ENCODE assay signal across 1 cellular context in the genomic region with DNA sequence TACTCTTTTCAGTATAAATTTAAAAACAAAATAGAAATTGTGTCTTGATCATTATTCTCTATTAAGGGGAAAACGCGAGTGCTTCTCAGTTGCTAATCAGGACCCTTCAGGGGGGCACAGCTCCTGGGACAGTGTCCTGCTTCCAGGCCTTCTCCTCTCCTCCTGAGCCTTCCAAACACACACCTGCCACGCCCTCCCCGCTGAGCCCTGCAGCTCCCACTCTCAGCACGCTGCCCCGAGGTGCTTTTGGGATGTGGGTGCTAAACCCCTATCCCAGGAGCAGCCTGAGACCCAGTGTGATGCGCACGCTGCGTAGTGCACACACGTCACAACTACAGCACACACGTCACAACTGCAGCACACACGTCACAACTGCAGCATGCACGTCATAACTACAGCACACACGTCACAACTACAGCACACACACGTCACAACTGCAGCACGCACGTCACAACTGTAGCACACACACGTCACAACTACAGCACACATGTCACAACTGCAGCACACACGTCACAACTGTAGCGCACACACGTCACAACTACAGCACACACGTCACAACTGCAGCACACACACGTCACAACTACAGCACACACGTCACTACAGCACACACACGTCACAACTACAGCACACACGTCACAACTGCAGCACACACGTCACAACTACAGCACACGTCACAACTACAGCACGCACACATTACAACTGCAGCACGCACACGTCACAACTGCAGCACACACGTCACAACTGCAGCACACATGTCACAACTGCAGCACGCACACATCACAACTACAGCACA.
TF ChIP-seq lines count a peak whose summit lies in the region.

No MANE protein-coding gene starts in this region.

TF ChIP-seq in HepG2, 621 proteins besides CTCF, POLR2A, EP300 and RAD21 (continued from another document):
- TF ChIP-seq, protein P1, sequence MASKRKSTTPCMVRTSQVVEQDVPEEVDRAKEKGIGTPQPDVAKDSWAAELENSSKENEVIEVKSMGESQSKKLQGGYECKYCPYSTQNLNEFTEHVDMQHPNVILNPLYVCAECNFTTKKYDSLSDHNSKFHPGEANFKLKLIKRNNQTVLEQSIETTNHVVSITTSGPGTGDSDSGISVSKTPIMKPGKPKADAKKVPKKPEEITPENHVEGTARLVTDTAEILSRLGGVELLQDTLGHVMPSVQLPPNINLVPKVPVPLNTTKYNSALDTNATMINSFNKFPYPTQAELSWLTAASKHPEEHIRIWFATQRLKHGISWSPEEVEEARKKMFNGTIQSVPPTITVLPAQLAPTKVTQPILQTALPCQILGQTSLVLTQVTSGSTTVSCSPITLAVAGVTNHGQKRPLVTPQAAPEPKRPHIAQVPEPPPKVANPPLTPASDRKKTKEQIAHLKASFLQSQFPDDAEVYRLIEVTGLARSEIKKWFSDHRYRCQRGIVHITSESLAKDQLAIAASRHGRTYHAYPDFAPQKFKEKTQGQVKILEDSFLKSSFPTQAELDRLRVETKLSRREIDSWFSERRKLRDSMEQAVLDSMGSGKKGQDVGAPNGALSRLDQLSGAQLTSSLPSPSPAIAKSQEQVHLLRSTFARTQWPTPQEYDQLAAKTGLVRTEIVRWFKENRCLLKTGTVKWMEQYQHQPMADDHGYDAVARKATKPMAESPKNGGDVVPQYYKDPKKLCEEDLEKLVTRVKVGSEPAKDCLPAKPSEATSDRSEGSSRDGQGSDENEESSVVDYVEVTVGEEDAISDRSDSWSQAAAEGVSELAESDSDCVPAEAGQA (IDR thresholded peaks at IDR 0.05; ENCODE audit: low read depth): no peak
- TF ChIP-seq, protein P1 (CRISPR knock-in tag; IDR thresholded peaks at IDR 0.05; ENCODE audit: borderline replicate concordance): no peak
- TF ChIP-seq GABPA (IDR thresholded peaks at IDR 0.05; ENCODE audit: low read depth, low read length) (no peak), GABPA (CRISPR knock-in tag; IDR thresholded peaks at IDR 0.05; ENCODE audit: low read depth) (no peak), ZNF788 (CRISPR knock-in tag; IDR thresholded peaks at IDR 0.05; ENCODE audit: borderline replicate concordance) (no peak), ZNF768 (CRISPR knock-in tag; IDR thresholded peaks at IDR 0.05) (no peak), CREB1 (IDR thresholded peaks at IDR 0.05) (peak; percentile 87), CREB1 (CRISPR knock-in tag; IDR thresholded peaks at IDR 0.05) (no peak)
- TF ChIP-seq, protein P2, sequence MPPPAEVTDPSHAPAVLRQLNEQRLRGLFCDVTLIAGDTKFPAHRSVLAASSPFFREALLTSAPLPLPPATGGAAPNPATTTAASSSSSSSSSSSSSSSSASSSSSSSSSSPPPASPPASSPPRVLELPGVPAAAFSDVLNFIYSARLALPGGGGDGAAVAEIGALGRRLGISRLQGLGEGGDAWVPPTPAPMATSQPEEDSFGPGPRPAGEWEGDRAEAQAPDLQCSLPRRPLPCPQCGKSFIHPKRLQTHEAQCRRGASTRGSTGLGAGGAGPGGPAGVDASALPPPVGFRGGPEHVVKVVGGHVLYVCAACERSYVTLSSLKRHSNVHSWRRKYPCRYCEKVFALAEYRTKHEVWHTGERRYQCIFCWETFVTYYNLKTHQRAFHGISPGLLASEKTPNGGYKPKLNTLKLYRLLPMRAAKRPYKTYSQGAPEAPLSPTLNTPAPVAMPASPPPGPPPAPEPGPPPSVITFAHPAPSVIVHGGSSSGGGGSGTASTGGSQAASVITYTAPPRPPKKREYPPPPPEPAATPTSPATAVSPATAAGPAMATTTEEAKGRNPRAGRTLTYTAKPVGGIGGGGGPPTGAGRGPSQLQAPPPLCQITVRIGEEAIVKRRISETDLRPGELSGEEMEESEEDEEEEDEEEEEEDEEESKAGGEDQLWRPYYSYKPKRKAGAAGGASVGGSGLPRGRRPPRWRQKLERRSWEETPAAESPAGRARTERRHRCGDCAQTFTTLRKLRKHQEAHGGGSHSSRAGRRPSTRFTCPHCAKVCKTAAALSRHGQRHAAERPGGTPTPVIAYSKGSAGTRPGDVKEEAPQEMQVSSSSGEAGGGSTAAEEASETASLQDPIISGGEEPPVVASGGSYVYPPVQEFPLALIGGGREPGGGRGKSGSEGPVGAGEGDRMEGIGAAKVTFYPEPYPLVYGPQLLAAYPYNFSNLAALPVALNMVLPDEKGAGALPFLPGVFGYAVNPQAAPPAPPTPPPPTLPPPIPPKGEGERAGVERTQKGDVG (CRISPR knock-in tag; IDR thresholded peaks at IDR 0.05; ENCODE audit: borderline replicate concordance): no peak
